Comparison of ENCODE assay signal across 28 cellular contexts in genomic region chr3:61288446-61288845, GRCh38. TPM values are rescaled to one million over a fixed set of nuclear protein-coding genes. Genes with fewer than 3 reads are reported as not detected.
DNase-seq lines count a peak whose midpoint lies in the region; ATAC-seq, FAIRE-seq and TF ChIP-seq lines count a peak whose summit lies in the region.
"Had no signal": no experiment of that assay in that cellular context is flagged by ENCODE, and none has a peak within 500 bp of the region (broad histone marks: within the 10 kb centered on the region; RNA-seq: fewer than 3 reads in every experiment).

No MANE protein-coding gene starts in this region.

- peak in 38 of 61 donors; percentile 0 to 73 (median 16) for DNase-seq in caudate nucleus (lab: John Stamatoyannopoulos, UW)
- peak in 35 of 42 donors; percentile 14 to 83 (median 55) for DNase-seq in head of caudate nucleus
- DNase-seq in middle frontal gyrus (ENCODE audit: extremely low spot score, low spot score): peak; percentile 30
- DNase-seq in superior temporal gyrus (ENCODE audit: extremely low spot score): peak; percentile 93
- no peak for DNase-seq in mammary epithelial cell
- DNase-seq in coronary artery (ENCODE audit: low spot score): no peak
- DNase-seq in kidney: no peak
- DNase-seq: AML-193; Caco-2; CD4-positive, alpha-beta memory T cell; EL; GDM1; Kasumi-1; MV-4-11; NCI-H1105; NCI-H146; NCI-H1930; NCI-H2107; NCI-H524 treated with DMSO at 0.1 percent for 48 hours; NCI-H774 had no signal

- BruUV-seq in mammary epithelial cell (replicated peaks; lab: Mats Ljungman, UMichigan): no TSS peak

- no peak for ATAC-seq in HG02973 (IDR thresholded peaks at IDR 0.05; ENCODE audit: unreplicated experiment)
- ATAC-seq: A549, HCT116, HepG2, SK-N-SH treated with all-trans-retinoic acid at 6 μM for 48 hours had no signal

- no peaks in the 10 kb centered on the region for H3K27me3 ChIP-seq in mammary epithelial cell (ENCODE audit: insufficient read depth, low read length)

- no peaks in the 10 kb centered on the region for H3K79me2 ChIP-seq in mammary epithelial cell (ENCODE audit: insufficient read depth, low read length)

- CTCF ChIA-PET in mammary epithelial cell (lab: Charles Lee; ENCODE audit: low non-redundant PET): no interaction called here

- peak overlapping the region; percentile 87 for H3K27ac ChIP-seq in caudate nucleus (ENCODE audit: low read depth, low read length)
- no peak overlapping the region for H3K27ac ChIP-seq in mammary epithelial cell (ENCODE audit: insufficient read depth, low read depth, low read length)
- no peak overlapping the region for H3K27ac ChIP-seq in coronary artery
- no peak overlapping the region for H3K27ac ChIP-seq in kidney (ENCODE audit: low read depth in 2 of 2, low read length in 2 of 2)
- H3K27ac ChIP-seq: A549 had no signal

- no peak for TF ChIP-seq CTCF in mammary epithelial cell (conservative IDR thresholded peaks at IDR 0.05 in 1 of 2, IDR thresholded peaks at IDR 0.05 in 1 of 2; ENCODE audit: extremely low read depth in 1 of 2, insufficient read depth in 1 of 2, low read depth in 1 of 2, low read length in 2 of 2)
- no peak for TF ChIP-seq CTCF in coronary artery (IDR thresholded peaks at IDR 0.05)
- no peak for TF ChIP-seq CTCF in kidney (IDR thresholded peaks at IDR 0.05; ENCODE audit: borderline replicate concordance, extremely low read depth, insufficient read depth)

- H3K36me3 ChIP-seq in mammary epithelial cell (ENCODE audit: insufficient read depth, low read length) (no peaks in the 10 kb centered on the region), kidney (ENCODE audit: control insufficient read depth in 1 of 2, insufficient read depth in 2 of 2, low read length in 2 of 2) (no peaks in the 10 kb centered on the region)

- H3K4me1 ChIP-seq in mammary epithelial cell (ENCODE audit: insufficient read depth, low read length) (no peaks in the 10 kb centered on the region), kidney (ENCODE audit: control insufficient read depth in 1 of 2, insufficient read depth in 1 of 2, low read depth in 1 of 2, low read length in 2 of 2) (no peaks in the 10 kb centered on the region)
- H3K4me1 ChIP-seq: A549, Caco-2 had no signal

- no peak for FAIRE-seq in kidney (lab: Jason Lieb, UNC)
- FAIRE-seq: A549, GM12892, GM19239, HepG2 had no signal

- no peak overlapping the region for H2AFZ ChIP-seq in mammary epithelial cell (ENCODE audit: low read depth, low read length)

- H3K9me3 ChIP-seq in mammary epithelial cell (replicated peaks; ENCODE audit: insufficient read depth, low read length) (no peaks in the 10 kb centered on the region), kidney (ENCODE audit: control insufficient read depth in 1 of 2, low read length in 2 of 2) (no peaks in the 10 kb centered on the region)
- H3K9me3 ChIP-seq: A549, Caco-2 had no signal

- H3K4me3 ChIP-seq in mammary epithelial cell (replicated peaks in 1 of 3; ENCODE audit: insufficient read depth in 1 of 3, low read depth in 2 of 3, low read length in 3 of 3) (no peak overlapping the region), coronary artery (no peak overlapping the region), kidney (ENCODE audit: low read length in 2 of 2) (no peak overlapping the region)
- H3K4me3 ChIP-seq: A549 had no signal

- dilution Hi-C loops in mammary epithelial cell (cut with HindIII; ENCODE audit: low sequenced_read_pairs): no loop called here

- 14% methylated on average over 5 of the region's 5 CpGs for WGBS in mammary epithelial cell (ENCODE audit: low coverage, missing lambda C conversion rate)

- no peak overlapping the region for H3K4me2 ChIP-seq in mammary epithelial cell (ENCODE audit: insufficient read depth, low read depth, low read length)
- H3K4me2 ChIP-seq: A549 had no signal

- in situ Hi-C loops in mammary epithelial cell (cut with MboI; ENCODE audit: low sequenced_read_pairs in 2 of 2): no loop called here

- no peaks in the 10 kb centered on the region for H4K20me1 ChIP-seq in mammary epithelial cell (ENCODE audit: insufficient read depth, low read length)

- H3K9ac ChIP-seq in mammary epithelial cell (ENCODE audit: insufficient read depth, low read length) (no peak overlapping the region), kidney (ENCODE audit: low read length in 2 of 2) (no peak overlapping the region)

- intact Hi-C loops in head of caudate nucleus (cut with DNase I) (no loop called here), mammary epithelial cell (cut with micrococcal nuclease) (no loop called here), kidney (cut with DNase I) (no loop called here)

RNA-seq across cellular contexts. Expression of gene FHIT, which starts 37.2 kb away (rescaled TPM):
- 1 to 10 TPM; 5.4 to 6.3 TPM for total RNA-seq in mammary epithelial cell
- polyA plus RNA-seq in mammary epithelial cell: 1.5 TPM
- not detected for polyA minus RNA-seq in mammary epithelial cell
- 20.2 TPM for total RNA-seq in kidney
- polyA plus RNA-seq in kidney (ENCODE audit: insufficient read depth, low read depth, low replicate concordance): 61.2 TPM
- total RNA-seq: HT1080 had no signal

Comparison
In these comparisons a context has a peak if more than half of its experiments do, and no peak if none do; other contexts are left out.
1. DNase-seq: peak in caudate nucleus (38 of 61), head of caudate nucleus (35 of 42), middle frontal gyrus (single experiment) and superior temporal gyrus (single experiment); none in mammary epithelial cell (single experiment), coronary artery (single experiment) and kidney (single experiment).